ENCODE assay signal across 13 cellular contexts in genomic region chr7:40880581-40880980, GRCh38.
"Had no signal": no experiment of that assay in that cellular context is flagged by ENCODE, and none has a peak within 500 bp of the region (broad histone marks: within the 10 kb centered on the region; RNA-seq: fewer than 3 reads in every experiment).

No MANE protein-coding gene starts in this region.

- DNase-seq: activated CD4-positive, alpha-beta T cell treated with anti-CD3 and anti-CD28 coated beads for 1 hour; activated CD4-positive, alpha-beta T cell treated with anti-CD3 and anti-CD28 coated beads, Interleukin-2, amount 50 U/mL, for 48 hours; activated gamma-delta T cell treated with Interleukin-2 at 50 U/mL for 16 hours; activated naive CD8-positive, alpha-beta T cell treated with anti-CD3 and anti-CD28 coated beads, Interleukin-2, amount 10 ng/mL, durations not matched to agents 7 days and 5 days; activated T-cell treated with anti-CD3 and anti-CD28 coated beads, Interleukin-2, amount 50 U/mL, for 48 hours; kidney glomerular epithelial cell; ovary; stimulated activated CD4-positive, alpha-beta T cell treated with anti-CD3 and anti-CD28 coated beads, Interleukin-4, amount 100 ng/mL, for 4 hours; stimulated activated naive CD8-positive, alpha-beta T cell treated with anti-CD3 and anti-CD28 coated beads, Interleukin-15, amount 100 ng/mL, for 72 hours; testis had no signal

- H3K36me3 ChIP-seq: ovary had no signal

- H2AFZ ChIP-seq: hepatocyte had no signal

- H3K4me2 ChIP-seq: hepatocyte had no signal

- H3K27ac ChIP-seq: hepatocyte, ovary, skin epidermis had no signal

- H3K9me3 ChIP-seq: ovary, testis had no signal

- H3K79me2 ChIP-seq: hepatocyte had no signal

- H3K4me3 ChIP-seq: hepatocyte, ovary, skin epidermis, testis had no signal

- H3K27me3 ChIP-seq: hepatocyte, ovary, testis had no signal

- ATAC-seq: esophagus mucosa; stimulated activated naive CD8-positive, alpha-beta T cell treated with anti-CD3 and anti-CD28 coated beads, Interleukin-15, amount 100 ng/mL, for 72 hours had no signal
